Comparison of ENCODE assay signal across 25 cellular contexts in the genomic region with DNA sequence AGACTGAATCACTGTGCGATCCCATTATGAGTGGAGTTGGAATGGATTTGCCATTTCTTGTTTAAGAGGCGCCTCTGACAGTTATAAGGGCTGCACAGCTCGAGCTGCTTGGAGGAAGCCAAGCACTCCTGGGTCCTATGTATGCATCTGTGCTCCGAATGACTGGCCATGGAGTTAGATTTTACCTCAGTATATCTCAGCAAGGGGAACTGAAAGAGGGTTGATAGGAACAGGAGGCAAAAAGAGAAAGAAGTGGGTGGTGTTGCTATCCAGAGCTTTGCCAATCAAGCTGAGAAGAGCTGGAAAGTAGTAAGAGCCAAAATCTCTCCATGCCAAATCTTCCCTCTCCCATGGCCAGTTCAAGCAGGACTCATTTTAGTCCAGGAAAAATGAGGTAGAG.
A peak's percentile ranks its signal among the peaks of the same experiment; 100 is the strongest.
DNase-seq lines count a peak whose midpoint lies in the region; ATAC-seq and TF ChIP-seq lines count a peak whose summit lies in the region.
"Had no signal": no experiment of that assay in that cellular context is flagged by ENCODE, and none has a peak within 500 bp of the region (broad histone marks: within the 10 kb centered on the region; RNA-seq: fewer than 3 reads in every experiment).

No MANE protein-coding gene starts in this region.

- H3K9ac ChIP-seq in HUES48 (ENCODE audit: low read depth, low read length) = no peak overlapping the region
- no peak overlapping the region for H3K9ac ChIP-seq in iPS-18a (ENCODE audit: low read length)

- intact Hi-C loops in natural killer cell (cut with micrococcal nuclease) = no loop called here
- intact Hi-C loops in ascending aorta (cut with DNase I) = no loop called here

- H3K27me3 ChIP-seq in HUES48 (ENCODE audit: control insufficient read depth, insufficient read depth, low read length) = no peaks in the 10 kb centered on the region
- no peaks in the 10 kb centered on the region for H3K27me3 ChIP-seq in iPS-18a (ENCODE audit: control insufficient read depth, insufficient read depth, low read length)
- H3K27me3 ChIP-seq in ascending aorta = no peaks in the 10 kb centered on the region
- H3K27me3 ChIP-seq: esophagus muscularis mucosa had no signal

- peak; percentile 11 for DNase-seq in NCI-H748 (lab: John Stamatoyannopoulos, UW; ENCODE audit: unreplicated experiment)
- DNase-seq in NCI-H748 treated with DMSO at 0.1 percent for 48 hours (lab: John Stamatoyannopoulos, UW) = no peak
- DNase-seq in glomerular visceral epithelial cell (ENCODE audit: extremely low spot score) = no peak
- DNase-seq in midbrain (lab: John Stamatoyannopoulos, UW) = no peak
- no peak for DNase-seq in natural killer cell
- no peak for DNase-seq in ascending aorta (ENCODE audit: low spot score in 2 of 2)
- DNase-seq: activated CD4-positive, alpha-beta T cell treated with anti-CD3 and anti-CD28 coated beads for 48 hours; activated CD8-positive, alpha-beta memory T cell treated with anti-CD3 and anti-CD28 coated beads for 24 hours; activated gamma-delta T cell; activated naive CD8-positive, alpha-beta T cell treated with anti-CD3 and anti-CD28 coated beads, Interleukin-2, amount 10 ng/mL, durations not matched to agents 7 days and 5 days; activated T-cell treated with anti-CD3 and anti-CD28 coated beads, Interleukin-2, amount 50 U/mL, for 1 hour; CD8-positive, alpha-beta T cell; cortex of kidney; foreskin melanocyte; immature natural killer cell; naive B cell; occipital lobe; PC-9; Right ventricle myocardium superior; stimulated activated CD4-positive, alpha-beta T cell treated with anti-CD3 and anti-CD28 coated beads, Interleukin-15, amount 100 ng/mL, for 24 hours; stimulated activated naive CD8-positive, alpha-beta T cell treated with anti-CD3 and anti-CD28 coated beads, Interleukin-15, Interleukin-2, amounts not matched to agents 100 U/mL and 50 U/mL, for 24 hours had no signal

- H3K36me3 ChIP-seq in HUES48 (ENCODE audit: control insufficient read depth, insufficient read depth, low read length) (no peaks in the 10 kb centered on the region), iPS-18a (ENCODE audit: control insufficient read depth, low read depth, low read length) (no peaks in the 10 kb centered on the region), ascending aorta (no peaks in the 10 kb centered on the region)
- H3K36me3 ChIP-seq: esophagus muscularis mucosa, thoracic aorta had no signal

- no peak for TF ChIP-seq CTCF in natural killer cell (IDR thresholded peaks at IDR 0.05)
- no peak for TF ChIP-seq CTCF in ascending aorta (IDR thresholded peaks at IDR 0.05)

- no peak overlapping the region for H3K27ac Mint-ChIP-seq in natural killer cell
- H3K27ac Mint-ChIP-seq: activated naive CD8-positive, alpha-beta T cell treated with anti-CD3 and anti-CD28 coated beads, Interleukin-2, amount 10 ng/mL, durations not matched to agents 7 days and 5 days; CD8-positive, alpha-beta T cell; immature natural killer cell; naive B cell had no signal

- H3K4me1 ChIP-seq in HUES48 (ENCODE audit: control insufficient read depth, insufficient read depth, low read length) (peaks cover 25% of the 10 kb centered on the region), iPS-18a (ENCODE audit: control insufficient read depth, low read depth, low read length) (peaks cover 25% of the 10 kb centered on the region), ascending aorta (no peaks in the 10 kb centered on the region)

- H3K4me1 Mint-ChIP-seq in natural killer cell = no peaks in the 10 kb centered on the region
- H3K4me1 Mint-ChIP-seq: activated naive CD8-positive, alpha-beta T cell treated with anti-CD3 and anti-CD28 coated beads, Interleukin-2, amount 10 ng/mL, durations not matched to agents 7 days and 5 days; immature natural killer cell; naive B cell had no signal

- ATAC-seq in natural killer cell = no peak
- ATAC-seq: CD8-positive, alpha-beta T cell; stimulated activated naive CD8-positive, alpha-beta T cell treated with anti-CD3 and anti-CD28 coated beads, Interleukin-15, Interleukin-2, amounts not matched to agents 100 U/mL and 50 U/mL, for 24 hours had no signal

- H3K36me3 Mint-ChIP-seq in natural killer cell = no peaks in the 10 kb centered on the region
- H3K36me3 Mint-ChIP-seq: activated naive CD8-positive, alpha-beta T cell treated with anti-CD3 and anti-CD28 coated beads, Interleukin-2, amount 10 ng/mL, durations not matched to agents 7 days and 5 days; CD8-positive, alpha-beta T cell; immature natural killer cell; naive B cell had no signal

- H3K9me3 ChIP-seq in HUES48 (ENCODE audit: control insufficient read depth, insufficient read depth, low read length) = no peaks in the 10 kb centered on the region
- H3K9me3 ChIP-seq in iPS-18a (ENCODE audit: control insufficient read depth, low read depth, low read length) = no peaks in the 10 kb centered on the region
- no peaks in the 10 kb centered on the region for H3K9me3 ChIP-seq in ascending aorta
- H3K9me3 ChIP-seq: esophagus muscularis mucosa, thoracic aorta had no signal

- H3K9me3 Mint-ChIP-seq in natural killer cell = no peaks in the 10 kb centered on the region
- H3K9me3 Mint-ChIP-seq: activated naive CD8-positive, alpha-beta T cell treated with anti-CD3 and anti-CD28 coated beads, Interleukin-2, amount 10 ng/mL, durations not matched to agents 7 days and 5 days; CD8-positive, alpha-beta T cell; immature natural killer cell had no signal

- peak overlapping the region; percentile 37 for H3K27ac ChIP-seq in HUES48 (ENCODE audit: low read depth, low read length)
- no peak overlapping the region for H3K27ac ChIP-seq in iPS-18a (ENCODE audit: low read length)
- no peak overlapping the region for H3K27ac ChIP-seq in ascending aorta
- H3K27ac ChIP-seq: esophagus muscularis mucosa, PC-9, thoracic aorta had no signal

- H3K27me3 Mint-ChIP-seq in natural killer cell (ENCODE audit: low read depth in 2 of 2) = no peaks in the 10 kb centered on the region
- H3K27me3 Mint-ChIP-seq: activated naive CD8-positive, alpha-beta T cell treated with anti-CD3 and anti-CD28 coated beads, Interleukin-2, amount 10 ng/mL, durations not matched to agents 7 days and 5 days; naive B cell had no signal

- no peak overlapping the region for H3K4me3 Mint-ChIP-seq in natural killer cell
- H3K4me3 Mint-ChIP-seq: activated naive CD8-positive, alpha-beta T cell treated with anti-CD3 and anti-CD28 coated beads, Interleukin-2, amount 10 ng/mL, durations not matched to agents 7 days and 5 days; CD8-positive, alpha-beta T cell; immature natural killer cell; naive B cell had no signal

- H3K4me3 ChIP-seq in HUES48 (ENCODE audit: low read depth, low read length) = no peak overlapping the region
- peak overlapping the region; percentile 5 for H3K4me3 ChIP-seq in iPS-18a (ENCODE audit: low read length)
- no peak overlapping the region for H3K4me3 ChIP-seq in ascending aorta
- H3K4me3 ChIP-seq: esophagus muscularis mucosa, PC-9, thoracic aorta had no signal
